Comparison of ENCODE assay signal across 1 cellular context in genomic region chr11:100687032-100687629, GRCh38.
TF ChIP-seq lines count a peak whose summit lies in the region.

TSS of gene ARHGAP42 (plus strand) at chr11:100687288. CDS start at chr11:100687679, 391 bp downstream.

TF ChIP-seq in K562, 482 proteins besides CTCF, POLR2A, EP300 and RAD21 (continued from another document and continues in another):
- no peak for TF ChIP-seq IRF9 (tag; IDR thresholded peaks at IDR 0.05)
- TF ChIP-seq NR2C2 (CRISPR knock-in tag; IDR thresholded peaks at IDR 0.05), result no peak
- no peak for TF ChIP-seq NR2C2 (tag; IDR thresholded peaks at IDR 0.05)
- TF ChIP-seq PHF8 (IDR thresholded peaks at IDR 0.05; ENCODE audit: borderline replicate concordance, low read length), result peak; percentile 46; the same call in 1 of the 2 replicates
- peak; percentile 41 for TF ChIP-seq TAF1 (IDR thresholded peaks at IDR 0.05; ENCODE audit: control insufficient read depth, extremely low read depth, insufficient read depth, low read length, severe bottlenecking)
- TF ChIP-seq BRD4 (IDR thresholded peaks at IDR 0.05), result no peak
- no peak for TF ChIP-seq ESRRB (CRISPR knock-in tag; IDR thresholded peaks at IDR 0.05; ENCODE audit: borderline replicate concordance)
- no peak for TF ChIP-seq SNRNP70 (optimal IDR thresholded peaks at IDR 0.05; ENCODE audit: low read depth, low read length)
- TF ChIP-seq, protein P1, sequence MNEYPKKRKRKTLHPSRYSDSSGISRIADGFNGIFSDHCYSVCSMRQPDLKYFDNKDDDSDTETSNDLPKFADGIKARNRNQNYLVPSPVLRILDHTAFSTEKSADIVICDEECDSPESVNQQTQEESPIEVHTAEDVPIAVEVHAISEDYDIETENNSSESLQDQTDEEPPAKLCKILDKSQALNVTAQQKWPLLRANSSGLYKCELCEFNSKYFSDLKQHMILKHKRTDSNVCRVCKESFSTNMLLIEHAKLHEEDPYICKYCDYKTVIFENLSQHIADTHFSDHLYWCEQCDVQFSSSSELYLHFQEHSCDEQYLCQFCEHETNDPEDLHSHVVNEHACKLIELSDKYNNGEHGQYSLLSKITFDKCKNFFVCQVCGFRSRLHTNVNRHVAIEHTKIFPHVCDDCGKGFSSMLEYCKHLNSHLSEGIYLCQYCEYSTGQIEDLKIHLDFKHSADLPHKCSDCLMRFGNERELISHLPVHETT (CRISPR knock-in tag; conservative IDR thresholded peaks at IDR 0.05 in 1 of 2, IDR thresholded peaks at IDR 0.05 in 1 of 2), result no peak
- no peak for TF ChIP-seq RBM15 (IDR thresholded peaks at IDR 0.05; ENCODE audit: insufficient read depth, low read length)
- TF ChIP-seq RBM17 (IDR thresholded peaks at IDR 0.05; ENCODE audit: borderline replicate concordance, low read depth, low read length), result no peak
- peak; percentile 62 for TF ChIP-seq ZFX (CRISPR knock-in tag; IDR thresholded peaks at IDR 0.05)
- TF ChIP-seq ZNF644 (tag; IDR thresholded peaks at IDR 0.05; ENCODE audit: low read depth), result no peak
- TF ChIP-seq ZNF444 (CRISPR knock-in tag; IDR thresholded peaks at IDR 0.05), result no peak
- TF ChIP-seq POLR3G (IDR thresholded peaks at IDR 0.05; ENCODE audit: extremely low read depth, insufficient read length, insufficient replicate concordance), result no peak
- TF ChIP-seq SETDB1 (IDR thresholded peaks at IDR 0.05; ENCODE audit: low read length), result no peak
- no peak for TF ChIP-seq RAD51 (IDR thresholded peaks at IDR 0.05; ENCODE audit: borderline replicate concordance, low read depth)
- no peak for TF ChIP-seq NFRKB (IDR thresholded peaks at IDR 0.05; ENCODE audit: low read depth)
- TF ChIP-seq ZBTB40 (IDR thresholded peaks at IDR 0.05), result peak; percentile 64
- TF ChIP-seq ZBTB40 (CRISPR knock-in tag; IDR thresholded peaks at IDR 0.05), result no peak
- TF ChIP-seq ZNF197 (CRISPR knock-in tag; IDR thresholded peaks at IDR 0.05; ENCODE audit: low read depth), result no peak
- no peak for TF ChIP-seq ZNF354B (CRISPR knock-in tag; IDR thresholded peaks at IDR 0.05)
- no peak for TF ChIP-seq ZNF133 (CRISPR knock-in tag; IDR thresholded peaks at IDR 0.05)
- TF ChIP-seq COPS2 (conservative IDR thresholded peaks at IDR 0.05), result no peak
- TF ChIP-seq HDAC8 (tag; IDR thresholded peaks at IDR 0.05), result no peak
- TF ChIP-seq USF2 (CRISPR knock-in tag; IDR thresholded peaks at IDR 0.05), result no peak
- TF ChIP-seq NBN (IDR thresholded peaks at IDR 0.05; ENCODE audit: low read depth), result no peak
- no peak for TF ChIP-seq PPARD (CRISPR knock-in tag; IDR thresholded peaks at IDR 0.05)
- no peak for TF ChIP-seq FOXP1 (CRISPR knock-in tag; IDR thresholded peaks at IDR 0.05)
- TF ChIP-seq, protein P2, sequence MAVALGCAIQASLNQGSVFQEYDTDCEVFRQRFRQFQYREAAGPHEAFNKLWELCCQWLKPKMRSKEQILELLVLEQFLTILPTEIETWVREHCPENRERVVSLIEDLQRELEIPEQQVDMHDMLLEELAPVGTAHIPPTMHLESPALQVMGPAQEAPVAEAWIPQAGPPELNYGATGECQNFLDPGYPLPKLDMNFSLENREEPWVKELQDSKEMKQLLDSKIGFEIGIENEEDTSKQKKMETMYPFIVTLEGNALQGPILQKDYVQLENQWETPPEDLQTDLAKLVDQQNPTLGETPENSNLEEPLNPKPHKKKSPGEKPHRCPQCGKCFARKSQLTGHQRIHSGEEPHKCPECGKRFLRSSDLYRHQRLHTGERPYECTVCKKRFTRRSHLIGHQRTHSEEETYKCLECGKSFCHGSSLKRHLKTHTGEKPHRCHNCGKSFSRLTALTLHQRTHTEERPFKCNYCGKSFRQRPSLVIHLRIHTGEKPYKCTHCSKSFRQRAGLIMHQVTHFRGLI (CRISPR knock-in tag; IDR thresholded peaks at IDR 0.05), result no peak
- no peak for TF ChIP-seq ZBTB17 (CRISPR knock-in tag; IDR thresholded peaks at IDR 0.05)
- no peak for TF ChIP-seq TCF7L2 (IDR thresholded peaks at IDR 0.05; ENCODE audit: low read depth, low read length)
- 0 out of 4 replicates have a peak, but pooled peaks of 1 of the 2 experiments have one; percentile 10 for TF ChIP-seq MAZ (CRISPR knock-in tag; conservative IDR thresholded peaks at IDR 0.05 in 1 of 2, IDR thresholded peaks at IDR 0.05 in 1 of 2)
- TF ChIP-seq KAT2B (IDR thresholded peaks at IDR 0.05; ENCODE audit: low read depth, low read length), result no peak
- TF ChIP-seq BRCA1 (IDR thresholded peaks at IDR 0.05), result no peak
- no peak for TF ChIP-seq BRCA1 (CRISPR knock-in tag; IDR thresholded peaks at IDR 0.05)
- TF ChIP-seq CXXC5 (CRISPR knock-in tag; IDR thresholded peaks at IDR 0.05), result peak; percentile 76
- peak in 2 of 3 experiments; percentile 59 to 87; a peak in 4 of 6 replicates for TF ChIP-seq ZBTB11 (CRISPR knock-in tag; IDR thresholded peaks at IDR 0.05)
- no peak for TF ChIP-seq ZFP1 (CRISPR knock-in tag; IDR thresholded peaks at IDR 0.05)
- TF ChIP-seq, protein P3, sequence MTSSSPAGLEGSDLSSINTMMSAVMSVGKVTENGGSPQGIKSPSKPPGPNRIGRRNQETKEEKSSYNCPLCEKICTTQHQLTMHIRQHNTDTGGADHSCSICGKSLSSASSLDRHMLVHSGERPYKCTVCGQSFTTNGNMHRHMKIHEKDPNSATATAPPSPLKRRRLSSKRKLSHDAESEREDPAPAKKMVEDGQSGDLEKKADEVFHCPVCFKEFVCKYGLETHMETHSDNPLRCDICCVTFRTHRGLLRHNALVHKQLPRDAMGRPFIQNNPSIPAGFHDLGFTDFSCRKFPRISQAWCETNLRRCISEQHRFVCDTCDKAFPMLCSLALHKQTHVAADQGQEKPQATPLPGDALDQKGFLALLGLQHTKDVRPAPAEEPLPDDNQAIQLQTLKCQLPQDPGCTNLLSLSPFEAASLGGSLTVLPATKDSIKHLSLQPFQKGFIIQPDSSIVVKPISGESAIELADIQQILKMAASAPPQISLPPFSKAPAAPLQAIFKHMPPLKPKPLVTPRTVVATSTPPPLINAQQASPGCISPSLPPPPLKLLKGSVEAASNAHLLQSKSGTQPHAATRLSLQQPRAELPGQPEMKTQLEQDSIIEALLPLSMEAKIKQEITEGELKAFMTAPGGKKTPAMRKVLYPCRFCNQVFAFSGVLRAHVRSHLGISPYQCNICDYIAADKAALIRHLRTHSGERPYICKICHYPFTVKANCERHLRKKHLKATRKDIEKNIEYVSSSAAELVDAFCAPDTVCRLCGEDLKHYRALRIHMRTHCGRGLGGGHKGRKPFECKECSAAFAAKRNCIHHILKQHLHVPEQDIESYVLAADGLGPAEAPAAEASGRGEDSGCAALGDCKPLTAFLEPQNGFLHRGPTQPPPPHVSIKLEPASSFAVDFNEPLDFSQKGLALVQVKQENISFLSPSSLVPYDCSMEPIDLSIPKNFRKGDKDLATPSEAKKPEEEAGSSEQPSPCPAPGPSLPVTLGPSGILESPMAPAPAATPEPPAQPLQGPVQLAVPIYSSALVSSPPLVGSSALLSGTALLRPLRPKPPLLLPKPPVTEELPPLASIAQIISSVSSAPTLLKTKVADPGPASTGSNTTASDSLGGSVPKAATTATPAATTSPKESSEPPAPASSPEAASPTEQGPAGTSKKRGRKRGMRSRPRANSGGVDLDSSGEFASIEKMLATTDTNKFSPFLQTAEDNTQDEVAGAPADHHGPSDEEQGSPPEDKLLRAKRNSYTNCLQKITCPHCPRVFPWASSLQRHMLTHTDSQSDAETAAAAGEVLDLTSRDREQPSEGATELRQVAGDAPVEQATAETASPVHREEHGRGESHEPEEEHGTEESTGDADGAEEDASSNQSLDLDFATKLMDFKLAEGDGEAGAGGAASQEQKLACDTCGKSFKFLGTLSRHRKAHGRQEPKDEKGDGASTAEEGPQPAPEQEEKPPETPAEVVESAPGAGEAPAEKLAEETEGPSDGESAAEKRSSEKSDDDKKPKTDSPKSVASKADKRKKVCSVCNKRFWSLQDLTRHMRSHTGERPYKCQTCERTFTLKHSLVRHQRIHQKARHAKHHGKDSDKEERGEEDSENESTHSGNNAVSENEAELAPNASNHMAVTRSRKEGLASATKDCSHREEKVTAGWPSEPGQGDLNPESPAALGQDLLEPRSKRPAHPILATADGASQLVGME (CRISPR knock-in tag; IDR thresholded peaks at IDR 0.05), result no peak
- TF ChIP-seq U2AF1 (optimal IDR thresholded peaks at IDR 0.05; ENCODE audit: low read depth, low read length), result no peak
- no peak for TF ChIP-seq ZKSCAN3 (CRISPR knock-in tag; IDR thresholded peaks at IDR 0.05)
